21 cellular contexts compared by ENCODE assay signal in genomic region chr13:76552373-76552772, GRCh38.
DNase-seq lines count a peak whose midpoint lies in the region; ATAC-seq, FAIRE-seq and TF ChIP-seq lines count a peak whose summit lies in the region.
"Had no signal": no experiment of that assay in that cellular context is flagged by ENCODE, and none has a peak within 500 bp of the region (broad histone marks: within the 10 kb centered on the region; RNA-seq: fewer than 3 reads in every experiment).

No MANE protein-coding gene starts in this region.

- H3K27ac Mint-ChIP-seq in progenitor cell of endocrine pancreas = no peak overlapping the region
- H3K27ac Mint-ChIP-seq: CD14-positive monocyte; CD4-positive, alpha-beta memory T cell; HFFc6; IgD-negative memory B cell had no signal

- no peak for TF ChIP-seq CTCF in fibroblast of pulmonary artery (IDR thresholded peaks at IDR 0.05; ENCODE audit: low read length, missing control alignments)
- no peak for TF ChIP-seq CTCF in progenitor cell of endocrine pancreas (IDR thresholded peaks at IDR 0.05; ENCODE audit: unreplicated experiment)

- peaks cover 2% of the 10 kb centered on the region for H3K4me1 Mint-ChIP-seq in progenitor cell of endocrine pancreas (ENCODE audit: low read depth)
- H3K4me1 Mint-ChIP-seq: CD14-positive monocyte; CD4-positive, alpha-beta memory T cell had no signal

- no peaks in the 10 kb centered on the region for H3K9me3 ChIP-seq in adipocyte (ENCODE audit: control insufficient read depth, low read length)
- H3K9me3 ChIP-seq: BLaER1 had no signal

- no peaks in the 10 kb centered on the region for H3K9me3 Mint-ChIP-seq in progenitor cell of endocrine pancreas (ENCODE audit: low read depth)
- H3K9me3 Mint-ChIP-seq: IgD-negative memory B cell had no signal

- H3K4me1 ChIP-seq in adipocyte (ENCODE audit: control insufficient read depth, insufficient read depth, low read length) = peaks cover 9% of the 10 kb centered on the region
- H3K4me1 ChIP-seq: BLaER1 had no signal

- H3K4me3 Mint-ChIP-seq in progenitor cell of endocrine pancreas (ENCODE audit: low read depth) = no peak overlapping the region
- H3K4me3 Mint-ChIP-seq: CD14-positive monocyte; CD4-positive, alpha-beta memory T cell; HFFc6; IgD-negative memory B cell had no signal

- no peak for ATAC-seq in stimulated activated naive CD8-positive, alpha-beta T cell treated with anti-CD3 and anti-CD28 coated beads, Interleukin-15, Interleukin-2, amounts not matched to agents 100 U/mL and 50 U/mL, for 24 hours
- ATAC-seq: GM12878, HCT116, HepG2 had no signal

- peak overlapping the region; percentile 48 for H3K9ac ChIP-seq in adipocyte (ENCODE audit: low read length)
- H3K9ac ChIP-seq: BLaER1 had no signal

- no peaks in the 10 kb centered on the region for H3K36me3 Mint-ChIP-seq in progenitor cell of endocrine pancreas (ENCODE audit: insufficient read depth)
- H3K36me3 Mint-ChIP-seq: CD14-positive monocyte; CD4-positive, alpha-beta memory T cell; IgD-negative memory B cell had no signal

- DNase-seq in adipocyte (ENCODE audit: low read depth) = no peak
- DNase-seq in fibroblast of pulmonary artery (ENCODE audit: low read depth) = peak; percentile 10
- peak; percentile 75 for DNase-seq in pulmonary artery endothelial cell (ENCODE audit: low read depth, low spot score)
- no peak for DNase-seq in retina
- no peak for DNase-seq in progenitor cell of endocrine pancreas (ENCODE audit: low spot score, unreplicated experiment)
- DNase-seq in T-helper 2 cell = no peak
- DNase-seq in stimulated activated naive CD8-positive, alpha-beta T cell treated with anti-CD3 and anti-CD28 coated beads, Interleukin-15, Interleukin-2, amounts not matched to agents 100 U/mL and 50 U/mL, for 24 hours = no peak
- DNase-seq: Calu3; CD4-positive, alpha-beta memory T cell; DND-41; EL; GOT3; H7; HFFc6 had no signal

- H3K27me3 Mint-ChIP-seq in progenitor cell of endocrine pancreas = peaks cover 4% of the 10 kb centered on the region
- H3K27me3 Mint-ChIP-seq: IgD-negative memory B cell had no signal

- H3K4me3 ChIP-seq in adipocyte (ENCODE audit: low read length) = peak overlapping the region; percentile 70
- no peak overlapping the region for H3K4me3 ChIP-seq in fibroblast of pulmonary artery (replicated peaks; ENCODE audit: low read depth, low read length)
- H3K4me3 ChIP-seq: BLaER1, GM12878 had no signal

- no peaks in the 10 kb centered on the region for H3K27me3 ChIP-seq in adipocyte (replicated peaks; ENCODE audit: control insufficient read depth, insufficient read depth, low read length)
- H3K27me3 ChIP-seq: BLaER1 had no signal

- no peaks in the 10 kb centered on the region for H3K36me3 ChIP-seq in adipocyte (ENCODE audit: control insufficient read depth, insufficient read depth, low read length, severe bottlenecking)
- H3K36me3 ChIP-seq: BLaER1 had no signal

- FAIRE-seq in endometrium (lab: Jason Lieb, UNC) = peak; percentile 60
- FAIRE-seq: GM12878, HepG2 had no signal

Comparison
In these comparisons a context has a peak if more than half of its experiments do, and no peak if none do; other contexts are left out.
1. DNase-seq: peak in fibroblast of pulmonary artery (single experiment) and pulmonary artery endothelial cell (single experiment); none in adipocyte (single experiment), retina (single experiment), progenitor cell of endocrine pancreas (single experiment), T-helper 2 cell (0 of 5) and stimulated activated naive CD8-positive, alpha-beta T cell treated with anti-CD3 and anti-CD28 coated beads, Interleukin-15, Interleukin-2, amounts not matched to agents 100 U/mL and 50 U/mL, for 24 hours (single experiment).